ENCODE assay signal across 9 cellular contexts in genomic region chr3:53056442-53056841, GRCh38. TPM values are rescaled to one million over a fixed set of nuclear protein-coding genes. Genes with fewer than 3 reads are reported as not detected.
DNase-seq lines count a peak whose midpoint lies in the region; ATAC-seq and TF ChIP-seq lines count a peak whose summit lies in the region.
"Had no signal": no experiment of that assay in that cellular context is flagged by ENCODE, and none has a peak within 500 bp of the region (broad histone marks: within the 10 kb centered on the region; RNA-seq: fewer than 3 reads in every experiment).

No MANE protein-coding gene starts in this region.

- H3K4me3 ChIP-seq in vagina, result no peak overlapping the region

- peak; percentile 65 for TF ChIP-seq CTCF in VCaP (conservative IDR thresholded peaks at IDR 0.05)
- no peak for TF ChIP-seq CTCF in vagina (IDR thresholded peaks at IDR 0.05)

- no peaks in the 10 kb centered on the region for H3K4me1 ChIP-seq in vagina

- H3K27ac ChIP-seq in VCaP (no peak overlapping the region), vagina (no peak overlapping the region)

- H3K27me3 ChIP-seq in vagina, result no peaks in the 10 kb centered on the region

- intact Hi-C loops in left colon (cut with DNase I, micrococcal nuclease), result no loop called here
- intact Hi-C loops in vagina (cut with DNase I), result no loop called here

- no peak for TF ChIP-seq POLR2A in vagina (IDR thresholded peaks at IDR 0.05)

- ATAC-seq in left colon (peak; percentile 55), GM21390 (IDR thresholded peaks at IDR 0.05; ENCODE audit: unreplicated experiment) (no peak), HG02870 (IDR thresholded peaks at IDR 0.05; ENCODE audit: unreplicated experiment) (no peak)
- ATAC-seq: natural killer cell treated with Interleukin-12 subunit alpha and Interleukin-12 subunit beta and Interleukin-15 and Interleukin-18, amount 100 ng/mL, for 72 hours had no signal

- H3K36me3 ChIP-seq in vagina, result no peaks in the 10 kb centered on the region

- DNase-seq in DMS 273 (lab: John Stamatoyannopoulos, UW; ENCODE audit: unreplicated experiment) (peak; percentile 41), HCEC 1CT (peak; percentile 34), left colon (no peak), NCI-H524 treated with DMSO at 0.1 percent for 48 hours (lab: John Stamatoyannopoulos, UW) (no peak), vagina (ENCODE audit: extremely low spot score in 2 of 2) (no peak)

- H3K9me3 ChIP-seq in vagina, result no peaks in the 10 kb centered on the region

RNA-seq across cellular contexts. Expression of gene SFMBT1, which starts 10.6 kb away (rescaled TPM):
- total RNA-seq in left colon (10 to 100 TPM; 18.8 to 32.0 TPM), vagina (9.1 TPM)

Comparison
In these comparisons a context has a peak if more than half of its experiments do, and no peak if none do; other contexts are left out.
1. DNase-seq: peak in DMS 273 (single experiment) and HCEC 1CT (single experiment); none in left colon (0 of 2), NCI-H524 treated with DMSO at 0.1 percent for 48 hours (single experiment) and vagina (0 of 2).